ENCODE assay signal across 18 cellular contexts in the genomic region with DNA sequence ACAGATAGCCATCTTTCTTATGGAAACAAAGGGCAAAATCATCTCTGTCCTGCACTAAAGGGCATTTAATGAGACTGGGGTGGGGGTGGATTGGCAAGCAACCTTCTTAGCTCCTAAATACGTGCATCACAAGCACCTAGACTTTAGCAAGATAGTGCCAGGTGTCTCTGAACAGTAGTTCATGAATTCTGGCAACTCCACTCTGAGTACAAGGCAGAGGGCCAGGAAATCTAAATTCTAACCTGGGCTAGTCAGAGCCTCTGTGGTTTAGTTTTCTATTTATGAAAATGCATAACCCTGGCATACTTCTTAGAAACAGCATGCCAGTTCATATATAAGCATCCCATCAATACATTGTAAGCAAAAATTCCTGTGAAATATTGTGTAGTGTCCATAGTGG.
DNase-seq lines count a peak whose midpoint lies in the region; ATAC-seq, FAIRE-seq and TF ChIP-seq lines count a peak whose summit lies in the region.
"Had no signal": no experiment of that assay in that cellular context is flagged by ENCODE, and none has a peak within 500 bp of the region (broad histone marks: within the 10 kb centered on the region; RNA-seq: fewer than 3 reads in every experiment).

No MANE protein-coding gene starts in this region.

- TF ChIP-seq CTCF in IMR-90 (conservative IDR thresholded peaks at IDR 0.05; ENCODE audit: low read depth, low read length) (no peak), RWPE2 (IDR thresholded peaks at IDR 0.05; ENCODE audit: poor library complexity, severe bottlenecking) (no peak), keratinocyte (optimal IDR thresholded peaks at IDR 0.05 in 1 of 3, IDR thresholded peaks at IDR 0.05 in 1 of 3, conservative IDR thresholded peaks at IDR 0.05 in 1 of 3; ENCODE audit: extremely low read depth in 1 of 3, insufficient read depth in 2 of 3, low read length in 3 of 3) (no peak), smooth muscle cell (IDR thresholded peaks at IDR 0.05; ENCODE audit: borderline replicate concordance, insufficient read depth, poor library complexity, severe bottlenecking) (no peak)

- WGBS in IMR-90 (ENCODE audit: extremely low coverage in 2 of 2, insufficient read length in 1 of 2), 2 experiments: no CpG with 5 or more reads among the region's 1 CpG
- 96% methylated on average over 1 of the region's 1 CpG for WGBS in smooth muscle cell (ENCODE audit: low lambda C conversion rate)

- H3K9me3 ChIP-seq in IMR-90 (ENCODE audit: control insufficient read depth, insufficient read depth, low read length) (no peaks in the 10 kb centered on the region), RWPE2 (ENCODE audit: severe bottlenecking) (no peaks in the 10 kb centered on the region), keratinocyte (ENCODE audit: control insufficient read depth, low read depth, low read length) (no peaks in the 10 kb centered on the region), smooth muscle cell (replicated peaks; ENCODE audit: low read depth) (no peaks in the 10 kb centered on the region)
- H3K9me3 ChIP-seq: HAP-1 had no signal

- H2BK120ac ChIP-seq in IMR-90 (ENCODE audit: low read depth, low read length): 0 out of 2 replicates have a peak overlapping the region, but pooled peaks have one; percentile 16

- no peak overlapping the region for H3K9ac ChIP-seq in IMR-90 (ENCODE audit: low read depth, low read length)
- H3K9ac ChIP-seq in keratinocyte (ENCODE audit: control insufficient read depth, extremely low read depth, insufficient read depth, low read length): no peak overlapping the region
- H3K9ac ChIP-seq in smooth muscle cell (ENCODE audit: low read depth): no peak overlapping the region

- 0 out of 2 replicates have a peak overlapping the region, but pooled peaks have one; percentile 51 for H3K14ac ChIP-seq in IMR-90 (replicated peaks; ENCODE audit: low read depth, low read length)

- no peak for TF ChIP-seq POLR2A in IMR-90 (IDR thresholded peaks at IDR 0.05; ENCODE audit: low read depth, low read length)

- DNase-seq in IMR-90: no peak
- DNase-seq in RWPE2 (ENCODE audit: low spot score): no peak
- DNase-seq in keratinocyte (ENCODE audit: low read depth, low spot score): no peak
- no peak for DNase-seq in smooth muscle cell (lab: John Stamatoyannopoulos, UW; ENCODE audit: unreplicated experiment)
- DNase-seq in EL: no peak
- DNase-seq: CD4-positive, CD25-positive, alpha-beta regulatory T cell; KBM-7; NCI-H1092 treated with DMSO at 0.1 percent for 48 hours; NCI-H1436 treated with DMSO at 0.1 percent for 48 hours; NCI-H1930; NCI-H345; NCI-H524; NCI-H774; NK-92 treated with Interleukin-12 subunit alpha and Interleukin-12 subunit beta, amount 100 ng/mL, for 24 hours; SJCRH30 had no signal

- H3K4me2 ChIP-seq in IMR-90 (ENCODE audit: low read depth, low read length) (no peak overlapping the region), keratinocyte (ENCODE audit: control insufficient read depth, extremely low read depth, insufficient read depth, low read depth, low read length) (no peak overlapping the region), smooth muscle cell (no peak overlapping the region)

- H3K27ac ChIP-seq in IMR-90 (ENCODE audit: insufficient read depth, low read length) (no peak overlapping the region), RWPE2 (ENCODE audit: poor library complexity, severe bottlenecking) (peak overlapping the region; percentile 72), keratinocyte (ENCODE audit: control insufficient read depth, insufficient read depth, low read length) (no peak overlapping the region), smooth muscle cell (ENCODE audit: low read depth) (peak overlapping the region; percentile 85)
- H3K27ac ChIP-seq: SJCRH30 had no signal

- H3K23ac ChIP-seq in IMR-90 (ENCODE audit: low read depth, low read length): no peak overlapping the region

- FAIRE-seq in keratinocyte (lab: Jason Lieb, UNC): peak; percentile 13

- H3F3A ChIP-seq in smooth muscle cell (ENCODE audit: low read depth): peaks cover 19% of the 10 kb centered on the region

- peak overlapping the region; percentile 64 for H2AK5ac ChIP-seq in IMR-90 (ENCODE audit: low read depth, low read length)

- no peak overlapping the region for H4K91ac ChIP-seq in IMR-90 (ENCODE audit: insufficient read depth, low read depth, low read length)

- peak overlapping the region; percentile 58; the same call in 1 of the 2 replicates for H2BK20ac ChIP-seq in IMR-90 (ENCODE audit: low read depth, low read length)

- H3K4me3 ChIP-seq in IMR-90 (ENCODE audit: insufficient read depth, low read depth, low read length) (no peak overlapping the region), RWPE2 (ENCODE audit: severe bottlenecking) (no peak overlapping the region), keratinocyte (ENCODE audit: control insufficient read depth in 2 of 3, extremely low read depth in 1 of 3, insufficient read depth in 2 of 3, low read depth in 1 of 3, low read length in 3 of 3) (no peak overlapping the region), smooth muscle cell (no peak overlapping the region)
- H3K4me3 ChIP-seq: HAP-1, SJCRH30 had no signal

- H3K4ac ChIP-seq in IMR-90 (ENCODE audit: low read depth, low read length): peak overlapping the region; percentile 60

- H3K79me2 ChIP-seq in keratinocyte (ENCODE audit: control insufficient read depth, insufficient read depth, low read length) (no peaks in the 10 kb centered on the region), smooth muscle cell (ENCODE audit: low read depth) (no peaks in the 10 kb centered on the region)

- H3K36me3 ChIP-seq in IMR-90 (ENCODE audit: control insufficient read depth, insufficient read depth, low read length) (no peaks in the 10 kb centered on the region), RWPE2 (ENCODE audit: low read depth) (no peaks in the 10 kb centered on the region), keratinocyte (ENCODE audit: control insufficient read depth in 2 of 2, extremely low read depth in 1 of 2, insufficient read depth in 2 of 2, low read length in 2 of 2) (no peaks in the 10 kb centered on the region), smooth muscle cell (ENCODE audit: low read depth) (no peaks in the 10 kb centered on the region)
- H3K36me3 ChIP-seq: HAP-1, SJCRH30 had no signal

- H3K18ac ChIP-seq in IMR-90 (ENCODE audit: low read depth, low read length): no peak overlapping the region

- H2AK9ac ChIP-seq in IMR-90 (replicated peaks; ENCODE audit: low read depth, low read length, poor library complexity): no peak overlapping the region

- no peak overlapping the region for H2BK5ac ChIP-seq in IMR-90 (ENCODE audit: low read depth, low read length, poor library complexity, severe bottlenecking)

- no peak overlapping the region for H2BK15ac ChIP-seq in IMR-90 (ENCODE audit: low read depth, low read length)

- H3K79me1 ChIP-seq in IMR-90 (ENCODE audit: low read depth in 1 of 2, low read length in 2 of 2): no peaks in the 10 kb centered on the region

- intact Hi-C loops in IMR-90 (cut with micrococcal nuclease): loop anchor here (10.0 kb wide), 3 partner anchors 535 to 1565 kb away; no protein-coding TSS in a partner anchor

- H3K27me3 ChIP-seq in IMR-90 (ENCODE audit: control insufficient read depth, insufficient read depth, low read length) (no peaks in the 10 kb centered on the region), RWPE2 (ENCODE audit: insufficient read depth, poor library complexity, severe bottlenecking) (no peaks in the 10 kb centered on the region), keratinocyte (ENCODE audit: control insufficient read depth, extremely low read depth, insufficient read depth, low read length) (no peaks in the 10 kb centered on the region), smooth muscle cell (ENCODE audit: low read depth) (no peaks in the 10 kb centered on the region)
- H3K27me3 ChIP-seq: SJCRH30 had no signal

- H3K9me1 ChIP-seq in IMR-90 (ENCODE audit: insufficient read depth, low read length) (peaks cover 9% of the 10 kb centered on the region), keratinocyte (ENCODE audit: control insufficient read depth, extremely low read depth, insufficient read depth, low read length) (no peaks in the 10 kb centered on the region)

- BruUV-seq in IMR-90 (replicated peaks; lab: Mats Ljungman, UMichigan): no TSS peak

- H2AFZ ChIP-seq in IMR-90 (replicated peaks; ENCODE audit: low read length, poor library complexity) (no peak overlapping the region), keratinocyte (ENCODE audit: control insufficient read depth, low read length) (no peak overlapping the region), smooth muscle cell (ENCODE audit: low read depth) (no peak overlapping the region)

- H4K5ac ChIP-seq in IMR-90 (ENCODE audit: low read depth, low read length): no peak overlapping the region

- H3K56ac ChIP-seq in IMR-90 (ENCODE audit: extremely low read depth, insufficient read depth, low read length): no peak overlapping the region

- no peak for ATAC-seq in IMR-90 (ENCODE audit: low read depth)
- ATAC-seq in RWPE2 (ENCODE audit: low read depth): no peak
- no peak for ATAC-seq in GM18861 (IDR thresholded peaks at IDR 0.05; ENCODE audit: unreplicated experiment)
- ATAC-seq in GM21367 (IDR thresholded peaks at IDR 0.05; ENCODE audit: unreplicated experiment): no peak

- POLR2A ChIA-PET in IMR-90 (lab: Charles Lee; ENCODE audit: unreplicated experiment): no interaction called here

- H4K8ac ChIP-seq in IMR-90 (ENCODE audit: low read depth in 2 of 2, low read length in 2 of 2): no peak overlapping the region

- TF ChIP-seq RAD21 in IMR-90 (IDR thresholded peaks at IDR 0.05; ENCODE audit: low read length): no peak

- in situ Hi-C loops in IMR-90 (cut with MboI; ENCODE audit: low sequenced_read_pairs): loop anchor here (10.0 to 25.0 kb wide), 2 partner anchors 608 to 1325 kb away; no protein-coding TSS in a partner anchor

- H4K20me1 ChIP-seq in IMR-90 (ENCODE audit: insufficient read depth, low read length): no peaks in the 10 kb centered on the region; the same call in 1 of the 2 replicates
- no peaks in the 10 kb centered on the region for H4K20me1 ChIP-seq in keratinocyte (ENCODE audit: control insufficient read depth, extremely low read depth, insufficient read depth, low read length)
- no peaks in the 10 kb centered on the region for H4K20me1 ChIP-seq in smooth muscle cell (ENCODE audit: low read depth)

- dilution Hi-C loops in IMR-90 (cut with HindIII; ENCODE audit: low sequenced_read_pairs, unreplicated experiment): no loop called here
- dilution Hi-C loops in keratinocyte (cut with MboI; ENCODE audit: extremely low pct_ligation_motif_present, low sequenced_read_pairs): no loop called here

- H3K4me1 ChIP-seq in IMR-90 (ENCODE audit: control insufficient read depth, insufficient read depth, low read length): peaks cover 6% of the 10 kb centered on the region
- H3K4me1 ChIP-seq in RWPE2 (ENCODE audit: insufficient read depth, poor library complexity, severe bottlenecking): peaks cover 21% of the 10 kb centered on the region
- H3K4me1 ChIP-seq in keratinocyte (ENCODE audit: control insufficient read depth, extremely low read depth, insufficient read depth, low read length): peaks cover 13% of the 10 kb centered on the region
- no peaks in the 10 kb centered on the region for H3K4me1 ChIP-seq in smooth muscle cell (ENCODE audit: low read depth)
- H3K4me1 ChIP-seq: HAP-1 had no signal

- CTCF ChIA-PET in IMR-90 (lab: Yijun Ruan, JAX): no interaction called here

TF ChIP-seq in IMR-90, 13 proteins besides CTCF, POLR2A, EP300 and RAD21 (continues in another document):
- TF ChIP-seq SMC3 (IDR thresholded peaks at IDR 0.05; ENCODE audit: low read depth, low read length) (no peak), NFE2L2 (IDR thresholded peaks at IDR 0.05; ENCODE audit: low read depth, low read length) (no peak)

Comparison
In these comparisons a context has a peak if more than half of its experiments do, and no peak if none do; other contexts are left out.
1. H3K27ac ChIP-seq: peak in RWPE2 (single experiment) and smooth muscle cell (single experiment); none in IMR-90 (single experiment) and keratinocyte (single experiment).